Comparison of ENCODE assay signal across 1 cellular context in genomic region chr7:130234078-130234477, GRCh38.
A peak's percentile ranks its signal among the peaks of the same experiment; 100 is the strongest.
TF ChIP-seq lines count a peak whose summit lies in the region.

No MANE protein-coding gene starts in this region.

TF ChIP-seq in K562, 482 proteins besides CTCF, POLR2A, EP300 and RAD21 (continues in another document):
- TF ChIP-seq THRB (CRISPR knock-in tag; conservative IDR thresholded peaks at IDR 0.05) (no peak), AFF1 (IDR thresholded peaks at IDR 0.05; ENCODE audit: low read depth in 1 of 2, partially characterized antibody in 2 of 2) (no peak), CTCFL (IDR thresholded peaks at IDR 0.05; ENCODE audit: borderline replicate concordance, insufficient read depth, low read depth, low read length, poor library complexity, severe bottlenecking) (no peak), ZNF740 (CRISPR knock-in tag; IDR thresholded peaks at IDR 0.05) (peak; percentile 54; the same call in 1 of the 2 replicates), ZNF740 (tag; IDR thresholded peaks at IDR 0.05) (no peak), ZC3H11A (IDR thresholded peaks at IDR 0.05; ENCODE audit: low read depth, low read length) (no peak), BHLHE40 (IDR thresholded peaks at IDR 0.05; ENCODE audit: low read length) (no peak), IRF1 (CRISPR knock-in tag; IDR thresholded peaks at IDR 0.05; ENCODE audit: borderline replicate concordance) (no peak), TCF7L2 (IDR thresholded peaks at IDR 0.05; ENCODE audit: low read depth, low read length) (no peak), DLX4 (CRISPR knock-in tag; IDR thresholded peaks at IDR 0.05) (no peak), CBFB (CRISPR knock-in tag; IDR thresholded peaks at IDR 0.05) (no peak), ZNF217 (CRISPR knock-in tag; IDR thresholded peaks at IDR 0.05) (no peak), TRIM24 (IDR thresholded peaks at IDR 0.05) (no peak), TEAD4 (IDR thresholded peaks at IDR 0.05; ENCODE audit: low read length) (peak; percentile 60), TEAD4 (CRISPR knock-in tag; IDR thresholded peaks at IDR 0.05; ENCODE audit: borderline replicate concordance) (no peak), TCFL5 (CRISPR knock-in tag; conservative IDR thresholded peaks at IDR 0.05) (no peak), CBFA2T2 (conservative IDR thresholded peaks at IDR 0.05) (peak; percentile 75), ZNF583 (CRISPR knock-in tag; IDR thresholded peaks at IDR 0.05) (no peak), RCOR1 (IDR thresholded peaks at IDR 0.05; ENCODE audit: borderline replicate concordance in 1 of 2, low read depth in 2 of 2, low read length in 2 of 2) (peak in 1 of 2 experiments; percentile 72; a peak in 3 of 4 replicates), NBN (IDR thresholded peaks at IDR 0.05; ENCODE audit: low read depth) (no peak), VEZF1 (CRISPR knock-in tag; IDR thresholded peaks at IDR 0.05) (no peak), IRF2 (CRISPR knock-in tag; IDR thresholded peaks at IDR 0.05) (no peak), FOXJ3 (CRISPR knock-in tag; IDR thresholded peaks at IDR 0.05) (no peak), E2F1 (CRISPR knock-in tag; IDR thresholded peaks at IDR 0.05) (no peak), KAT7 (CRISPR knock-in tag; IDR thresholded peaks at IDR 0.05; ENCODE audit: borderline replicate concordance) (no peak), TFAP4 (CRISPR knock-in tag; IDR thresholded peaks at IDR 0.05; ENCODE audit: borderline replicate concordance) (no peak), RNF219 (CRISPR knock-in tag; IDR thresholded peaks at IDR 0.05) (no peak), BCOR (IDR thresholded peaks at IDR 0.05) (no peak), MAZ (CRISPR knock-in tag; conservative IDR thresholded peaks at IDR 0.05 in 1 of 2, IDR thresholded peaks at IDR 0.05 in 1 of 2) (no peak), ZNF3 (CRISPR knock-in tag; IDR thresholded peaks at IDR 0.05) (no peak), HOXB6 (CRISPR knock-in tag; IDR thresholded peaks at IDR 0.05; ENCODE audit: borderline replicate concordance) (no peak), TRIM25 (IDR thresholded peaks at IDR 0.05; ENCODE audit: borderline replicate concordance) (no peak), ZFP91 (CRISPR knock-in tag; IDR thresholded peaks at IDR 0.05) (no peak), PHF8 (IDR thresholded peaks at IDR 0.05; ENCODE audit: borderline replicate concordance, low read length) (no peak), TBP (optimal IDR thresholded peaks at IDR 0.05; ENCODE audit: low read depth, low read length) (no peak), KAT8 (IDR thresholded peaks at IDR 0.05; ENCODE audit: low read depth) (no peak), FIP1L1 (IDR thresholded peaks at IDR 0.05; ENCODE audit: low read depth, low read length, poor library complexity, severe bottlenecking) (no peak), USF2 (CRISPR knock-in tag; IDR thresholded peaks at IDR 0.05) (no peak), SOX6 (IDR thresholded peaks at IDR 0.05) (peak; percentile 14; the same call in 1 of the 2 replicates), MEF2D (tag; conservative IDR thresholded peaks at IDR 0.05; ENCODE audit: low read depth) (no peak), ZNF224 (CRISPR knock-in tag; IDR thresholded peaks at IDR 0.05) (no peak), HNRNPLL (IDR thresholded peaks at IDR 0.05; ENCODE audit: low read depth, low read length, poor library complexity, severe bottlenecking) (no peak), MAFF (IDR thresholded peaks at IDR 0.05; ENCODE audit: low read length) (no peak)
